9 cellular contexts compared by ENCODE assay signal in the genomic region with DNA sequence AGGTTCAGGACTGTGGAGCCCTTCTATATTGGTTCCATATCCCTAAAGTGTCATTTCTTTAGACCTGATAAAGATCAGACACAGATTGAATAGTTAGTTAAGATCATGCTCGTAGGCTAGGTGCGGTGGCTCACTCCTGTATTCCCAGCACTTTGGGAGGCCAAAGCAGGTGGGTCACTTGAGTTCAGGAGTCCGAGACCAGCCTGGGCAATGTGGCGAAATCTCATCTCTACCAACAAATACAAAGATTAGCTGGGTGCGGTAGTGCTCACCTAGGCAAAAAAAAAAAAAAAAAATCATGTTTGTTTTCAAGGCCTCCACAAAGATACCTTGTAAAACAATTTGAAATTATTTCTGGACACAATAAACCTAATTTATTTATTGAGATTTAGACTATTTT.
"Had no signal": no experiment of that assay in that cellular context is flagged by ENCODE, and none has a peak within 500 bp of the region (broad histone marks: within the 10 kb centered on the region; RNA-seq: fewer than 3 reads in every experiment).

No MANE protein-coding gene starts in this region.

- DNase-seq: H9, HCEC 1CT, IMR-90, KG1 had no signal

- FAIRE-seq: H1, H54, K562 had no signal

- ATAC-seq: GM23338, K562 had no signal

- H3K4me3 ChIP-seq: GM23338, K562 had no signal

- H2AFZ ChIP-seq: GM23338 had no signal

- H3K4me2 ChIP-seq: GM23338 had no signal

- H3K27ac ChIP-seq: HL-60 had no signal
